Comparison of ENCODE assay signal across 8 cellular contexts in the genomic region with DNA sequence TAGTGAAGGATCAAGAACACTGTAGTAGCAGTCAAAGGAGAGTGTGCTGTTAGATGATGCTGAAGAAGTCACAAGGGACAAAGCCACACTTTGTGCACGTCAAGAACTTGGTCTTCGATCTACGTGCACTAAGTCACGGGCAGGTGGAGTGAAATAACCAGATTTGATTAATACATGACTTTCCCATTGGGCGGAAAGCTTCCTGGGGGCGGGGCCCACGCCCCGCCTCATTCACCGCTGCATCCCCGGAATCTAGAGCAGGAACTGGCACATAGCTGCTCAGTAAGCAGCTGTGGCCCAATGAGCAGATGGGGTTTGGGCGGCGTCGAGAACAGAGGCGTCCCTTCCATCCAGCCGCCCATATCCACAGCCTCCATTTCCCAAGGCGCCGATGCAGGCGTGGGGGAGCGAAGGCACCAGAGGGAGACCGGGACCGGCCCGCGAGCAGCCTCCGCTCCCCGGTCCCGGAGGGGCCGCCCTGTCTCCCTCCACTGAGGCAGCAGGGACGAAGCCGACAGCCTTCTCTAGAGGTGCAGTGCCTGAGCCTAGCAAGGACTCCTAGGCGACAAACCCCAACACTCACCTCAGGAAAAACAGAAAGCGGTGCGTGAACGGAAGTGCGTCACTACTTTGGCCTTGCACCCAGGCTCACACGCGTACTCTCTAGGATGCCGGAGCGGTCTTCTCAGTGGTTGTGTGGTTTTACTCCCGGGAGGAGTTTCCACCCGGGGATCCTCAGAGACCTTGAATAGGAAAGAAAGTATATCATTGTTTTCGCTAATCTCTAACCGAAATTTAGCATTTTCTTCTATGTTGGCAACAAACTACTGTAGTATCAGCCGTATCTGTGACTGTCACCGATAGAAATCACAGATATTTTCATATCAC. TPM values are rescaled to one million over a fixed set of nuclear protein-coding genes. Genes with fewer than 3 reads are reported as not detected.
DNase-seq lines count a peak whose midpoint lies in the region; ATAC-seq and TF ChIP-seq lines count a peak whose summit lies in the region.

No MANE protein-coding gene starts in this region.

- no peaks in the 10 kb centered on the region for H3K79me2 ChIP-seq in ACC112 (ENCODE audit: control insufficient read depth, insufficient read depth, low read length, unreplicated experiment)

- ATAC-seq in GM18870 (IDR thresholded peaks at IDR 0.05; ENCODE audit: unreplicated experiment): peak; percentile 80
- peak; percentile 83 for ATAC-seq in HG03108 (IDR thresholded peaks at IDR 0.05; ENCODE audit: unreplicated experiment)
- peak; percentile 93 for ATAC-seq in WTC11

- H3K4me1 Mint-ChIP-seq in WTC11: peaks cover 13% of the 10 kb centered on the region

- POLR2A ChIA-PET in WTC11 (lab: Charles Lee): interaction anchor here (1.3 kb wide), 1 partner anchor 22 kb away, joined by 10 read pairs; a partner anchor contains a TSS

- TF ChIP-seq CTCF in WTC11 (IDR thresholded peaks at IDR 0.05) (no peak), cardiac fibroblast (IDR thresholded peaks at IDR 0.05; ENCODE audit: low read depth, low read length) (no peak)

- no peaks in the 10 kb centered on the region for H3K27me3 ChIP-seq in ACC112 (ENCODE audit: insufficient read depth, low read length)

- H3K27ac Mint-ChIP-seq in WTC11: peak overlapping the region; percentile 94

- peak overlapping the region; percentile 66 for H2AFZ ChIP-seq in ACC112 (ENCODE audit: low read length, unreplicated experiment)

- H3K4me3 ChIP-seq in ACC112 (ENCODE audit: low read depth, low read length) (peak overlapping the region; percentile 86), cardiac fibroblast (replicated peaks in 1 of 2; ENCODE audit: low read depth in 2 of 2, low read length in 2 of 2) (peak overlapping the region; percentile 91 to 94)

- peaks cover 4% of the 10 kb centered on the region for H3K27me3 Mint-ChIP-seq in WTC11 (ENCODE audit: low read depth)

- CTCF ChIA-PET in WTC11 (lab: Charles Lee): interaction anchor here (0.5 to 1.5 kb wide), 9 partner anchors 9 to 127 kb away, joined by 3 to 12 read pairs (median 5); a partner anchor contains a TSS

- no peaks in the 10 kb centered on the region for H3K36me3 Mint-ChIP-seq in WTC11

- H3K4me3 Mint-ChIP-seq in WTC11: peak overlapping the region; percentile 79

- peak overlapping the region; percentile 95 for H3K27ac ChIP-seq in ACC112 (ENCODE audit: low read depth, low read length)

- DNase-seq in NCI-H2196 (lab: John Stamatoyannopoulos, UW; ENCODE audit: unreplicated experiment) (peak; percentile 78), WTC11 (ENCODE audit: low spot score) (peak; percentile 69), cardiac fibroblast (ENCODE audit: low read depth in 2 of 2) (peak; percentile 96 to 97), inferior parietal cortex (ENCODE audit: extremely low spot score) (peak; percentile 98), smooth muscle cell of the brain vasculature (ENCODE audit: low read depth, low spot score) (peak; percentile 83)

- H3K4me1 ChIP-seq in ACC112 (ENCODE audit: control insufficient read depth, insufficient read depth, low read length, unreplicated experiment): peaks cover 8% of the 10 kb centered on the region

- no peaks in the 10 kb centered on the region for H3K36me3 ChIP-seq in ACC112 (ENCODE audit: insufficient read depth, low read length)

- H3K9me3 Mint-ChIP-seq in WTC11: no peaks in the 10 kb centered on the region

TF ChIP-seq in WTC11, 78 proteins besides CTCF, POLR2A, EP300 and RAD21:
- TF ChIP-seq PRRX2 (CRISPR knock-in tag; IDR thresholded peaks at IDR 0.05) (peak; percentile 70; the same call in 1 of the 2 replicates), CREM (CRISPR knock-in tag; IDR thresholded peaks at IDR 0.05) (peak; percentile 92), ETV6 (CRISPR knock-in tag; IDR thresholded peaks at IDR 0.05) (peak; percentile 56; the same call in 1 of the 2 replicates), SP1 (CRISPR knock-in tag; conservative IDR thresholded peaks at IDR 0.05) (peak; percentile 58; the same call in 1 of the 2 replicates), GABPB1 (CRISPR knock-in tag; IDR thresholded peaks at IDR 0.05) (peak; percentile 48; the same call in 1 of the 2 replicates), EMX1 (CRISPR knock-in tag; IDR thresholded peaks at IDR 0.05) (0 out of 2 replicates have a peak, but pooled peaks have one; percentile 20), RORB (CRISPR knock-in tag; IDR thresholded peaks at IDR 0.05) (no peak), ZBTB21 (CRISPR knock-in tag; IDR thresholded peaks at IDR 0.05; ENCODE audit: borderline replicate concordance) (peak; percentile 95), FOXK1 (CRISPR knock-in tag; IDR thresholded peaks at IDR 0.05) (peak; percentile 78), TEAD4 (CRISPR knock-in tag; IDR thresholded peaks at IDR 0.05) (no peak), FOXP1 (CRISPR knock-in tag; IDR thresholded peaks at IDR 0.05; ENCODE audit: borderline replicate concordance) (peak; percentile 66; the same call in 1 of the 2 replicates), CREB1 (CRISPR knock-in tag; IDR thresholded peaks at IDR 0.05) (no peak; the same call in 1 of the 2 replicates)
- TF ChIP-seq, protein P1, sequence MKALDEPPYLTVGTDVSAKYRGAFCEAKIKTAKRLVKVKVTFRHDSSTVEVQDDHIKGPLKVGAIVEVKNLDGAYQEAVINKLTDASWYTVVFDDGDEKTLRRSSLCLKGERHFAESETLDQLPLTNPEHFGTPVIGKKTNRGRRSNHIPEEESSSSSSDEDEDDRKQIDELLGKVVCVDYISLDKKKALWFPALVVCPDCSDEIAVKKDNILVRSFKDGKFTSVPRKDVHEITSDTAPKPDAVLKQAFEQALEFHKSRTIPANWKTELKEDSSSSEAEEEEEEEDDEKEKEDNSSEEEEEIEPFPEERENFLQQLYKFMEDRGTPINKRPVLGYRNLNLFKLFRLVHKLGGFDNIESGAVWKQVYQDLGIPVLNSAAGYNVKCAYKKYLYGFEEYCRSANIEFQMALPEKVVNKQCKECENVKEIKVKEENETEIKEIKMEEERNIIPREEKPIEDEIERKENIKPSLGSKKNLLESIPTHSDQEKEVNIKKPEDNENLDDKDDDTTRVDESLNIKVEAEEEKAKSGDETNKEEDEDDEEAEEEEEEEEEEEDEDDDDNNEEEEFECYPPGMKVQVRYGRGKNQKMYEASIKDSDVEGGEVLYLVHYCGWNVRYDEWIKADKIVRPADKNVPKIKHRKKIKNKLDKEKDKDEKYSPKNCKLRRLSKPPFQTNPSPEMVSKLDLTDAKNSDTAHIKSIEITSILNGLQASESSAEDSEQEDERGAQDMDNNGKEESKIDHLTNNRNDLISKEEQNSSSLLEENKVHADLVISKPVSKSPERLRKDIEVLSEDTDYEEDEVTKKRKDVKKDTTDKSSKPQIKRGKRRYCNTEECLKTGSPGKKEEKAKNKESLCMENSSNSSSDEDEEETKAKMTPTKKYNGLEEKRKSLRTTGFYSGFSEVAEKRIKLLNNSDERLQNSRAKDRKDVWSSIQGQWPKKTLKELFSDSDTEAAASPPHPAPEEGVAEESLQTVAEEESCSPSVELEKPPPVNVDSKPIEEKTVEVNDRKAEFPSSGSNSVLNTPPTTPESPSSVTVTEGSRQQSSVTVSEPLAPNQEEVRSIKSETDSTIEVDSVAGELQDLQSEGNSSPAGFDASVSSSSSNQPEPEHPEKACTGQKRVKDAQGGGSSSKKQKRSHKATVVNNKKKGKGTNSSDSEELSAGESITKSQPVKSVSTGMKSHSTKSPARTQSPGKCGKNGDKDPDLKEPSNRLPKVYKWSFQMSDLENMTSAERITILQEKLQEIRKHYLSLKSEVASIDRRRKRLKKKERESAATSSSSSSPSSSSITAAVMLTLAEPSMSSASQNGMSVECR (CRISPR knock-in tag; IDR thresholded peaks at IDR 0.05; ENCODE audit: borderline replicate concordance): peak; percentile 57; the same call in 1 of the 2 replicates
- TF ChIP-seq, protein P2, sequence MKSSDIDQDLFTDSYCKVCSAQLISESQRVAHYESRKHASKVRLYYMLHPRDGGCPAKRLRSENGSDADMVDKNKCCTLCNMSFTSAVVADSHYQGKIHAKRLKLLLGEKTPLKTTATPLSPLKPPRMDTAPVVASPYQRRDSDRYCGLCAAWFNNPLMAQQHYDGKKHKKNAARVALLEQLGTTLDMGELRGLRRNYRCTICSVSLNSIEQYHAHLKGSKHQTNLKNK (CRISPR knock-in tag; IDR thresholded peaks at IDR 0.05): no peak
- TF ChIP-seq, protein P3, sequence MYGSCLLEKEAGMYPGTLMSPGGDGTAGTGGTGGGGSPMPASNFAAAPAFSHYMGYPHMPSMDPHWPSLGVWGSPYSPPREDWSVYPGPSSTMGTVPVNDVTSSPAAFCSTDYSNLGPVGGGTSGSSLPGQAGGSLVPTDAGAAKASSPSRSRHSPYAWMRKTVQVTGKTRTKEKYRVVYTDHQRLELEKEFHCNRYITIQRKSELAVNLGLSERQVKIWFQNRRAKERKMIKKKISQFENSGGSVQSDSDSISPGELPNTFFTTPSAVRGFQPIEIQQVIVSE (CRISPR knock-in tag; IDR thresholded peaks at IDR 0.05; ENCODE audit: borderline replicate concordance): no peak
- TF ChIP-seq, protein P4, sequence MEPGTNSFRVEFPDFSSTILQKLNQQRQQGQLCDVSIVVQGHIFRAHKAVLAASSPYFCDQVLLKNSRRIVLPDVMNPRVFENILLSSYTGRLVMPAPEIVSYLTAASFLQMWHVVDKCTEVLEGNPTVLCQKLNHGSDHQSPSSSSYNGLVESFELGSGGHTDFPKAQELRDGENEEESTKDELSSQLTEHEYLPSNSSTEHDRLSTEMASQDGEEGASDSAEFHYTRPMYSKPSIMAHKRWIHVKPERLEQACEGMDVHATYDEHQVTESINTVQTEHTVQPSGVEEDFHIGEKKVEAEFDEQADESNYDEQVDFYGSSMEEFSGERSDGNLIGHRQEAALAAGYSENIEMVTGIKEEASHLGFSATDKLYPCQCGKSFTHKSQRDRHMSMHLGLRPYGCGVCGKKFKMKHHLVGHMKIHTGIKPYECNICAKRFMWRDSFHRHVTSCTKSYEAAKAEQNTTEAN (CRISPR knock-in tag; IDR thresholded peaks at IDR 0.05): 0 out of 2 replicates have a peak, but pooled peaks have one; percentile 29
- TF ChIP-seq, protein P5, sequence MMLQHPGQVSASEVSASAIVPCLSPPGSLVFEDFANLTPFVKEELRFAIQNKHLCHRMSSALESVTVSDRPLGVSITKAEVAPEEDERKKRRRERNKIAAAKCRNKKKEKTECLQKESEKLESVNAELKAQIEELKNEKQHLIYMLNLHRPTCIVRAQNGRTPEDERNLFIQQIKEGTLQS (CRISPR knock-in tag; conservative IDR thresholded peaks at IDR 0.05): no peak
- TF ChIP-seq, protein P6, sequence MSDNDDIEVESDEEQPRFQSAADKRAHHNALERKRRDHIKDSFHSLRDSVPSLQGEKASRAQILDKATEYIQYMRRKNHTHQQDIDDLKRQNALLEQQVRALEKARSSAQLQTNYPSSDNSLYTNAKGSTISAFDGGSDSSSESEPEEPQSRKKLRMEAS (CRISPR knock-in tag; IDR thresholded peaks at IDR 0.05): peak; percentile 14; the same call in 1 of the 2 replicates

RNA-seq across cellular contexts. Expression of a gene that starts 4.9 kb away (rescaled TPM):
- 3.3 to 4.3 TPM (median 3.5 TPM) in 3 replicates for total RNA-seq in WTC11 (2021)

RNA-seq across cellular contexts. Expression of a gene that starts 22.2 kb away (rescaled TPM):
- total RNA-seq in WTC11 (2021): 9.6 to 11.6 TPM (median 10.5 TPM) in 3 replicates

RNA-seq across cellular contexts. Expression of a gene that starts 42.0 kb away (rescaled TPM):
- 9.9 to 12.8 TPM (median 12.0 TPM) in 3 replicates for total RNA-seq in WTC11 (2021)

RNA-seq across cellular contexts. Expression of a gene that starts 42.4 kb away (rescaled TPM):
- total RNA-seq in WTC11 (2021): 0.23 to 0.62 TPM (median 0.55 TPM) in 3 replicates

Comparison
In these comparisons a context has a peak if more than half of its experiments do, and no peak if none do; other contexts are left out.
1. Peak in every context shown above with its lines: DNase-seq, ATAC-seq, H3K4me3 ChIP-seq and H3K27ac ChIP-seq.